In genomic region chr14:33477752-33478151, GRCh38 we compare ENCODE assay signal across 1 cellular context.
TF ChIP-seq lines count a peak whose summit lies in the region.

No MANE protein-coding gene starts in this region.

TF ChIP-seq in WTC11, 78 proteins besides CTCF, POLR2A, EP300 and RAD21 (continued from another document):
- TF ChIP-seq, protein P1, sequence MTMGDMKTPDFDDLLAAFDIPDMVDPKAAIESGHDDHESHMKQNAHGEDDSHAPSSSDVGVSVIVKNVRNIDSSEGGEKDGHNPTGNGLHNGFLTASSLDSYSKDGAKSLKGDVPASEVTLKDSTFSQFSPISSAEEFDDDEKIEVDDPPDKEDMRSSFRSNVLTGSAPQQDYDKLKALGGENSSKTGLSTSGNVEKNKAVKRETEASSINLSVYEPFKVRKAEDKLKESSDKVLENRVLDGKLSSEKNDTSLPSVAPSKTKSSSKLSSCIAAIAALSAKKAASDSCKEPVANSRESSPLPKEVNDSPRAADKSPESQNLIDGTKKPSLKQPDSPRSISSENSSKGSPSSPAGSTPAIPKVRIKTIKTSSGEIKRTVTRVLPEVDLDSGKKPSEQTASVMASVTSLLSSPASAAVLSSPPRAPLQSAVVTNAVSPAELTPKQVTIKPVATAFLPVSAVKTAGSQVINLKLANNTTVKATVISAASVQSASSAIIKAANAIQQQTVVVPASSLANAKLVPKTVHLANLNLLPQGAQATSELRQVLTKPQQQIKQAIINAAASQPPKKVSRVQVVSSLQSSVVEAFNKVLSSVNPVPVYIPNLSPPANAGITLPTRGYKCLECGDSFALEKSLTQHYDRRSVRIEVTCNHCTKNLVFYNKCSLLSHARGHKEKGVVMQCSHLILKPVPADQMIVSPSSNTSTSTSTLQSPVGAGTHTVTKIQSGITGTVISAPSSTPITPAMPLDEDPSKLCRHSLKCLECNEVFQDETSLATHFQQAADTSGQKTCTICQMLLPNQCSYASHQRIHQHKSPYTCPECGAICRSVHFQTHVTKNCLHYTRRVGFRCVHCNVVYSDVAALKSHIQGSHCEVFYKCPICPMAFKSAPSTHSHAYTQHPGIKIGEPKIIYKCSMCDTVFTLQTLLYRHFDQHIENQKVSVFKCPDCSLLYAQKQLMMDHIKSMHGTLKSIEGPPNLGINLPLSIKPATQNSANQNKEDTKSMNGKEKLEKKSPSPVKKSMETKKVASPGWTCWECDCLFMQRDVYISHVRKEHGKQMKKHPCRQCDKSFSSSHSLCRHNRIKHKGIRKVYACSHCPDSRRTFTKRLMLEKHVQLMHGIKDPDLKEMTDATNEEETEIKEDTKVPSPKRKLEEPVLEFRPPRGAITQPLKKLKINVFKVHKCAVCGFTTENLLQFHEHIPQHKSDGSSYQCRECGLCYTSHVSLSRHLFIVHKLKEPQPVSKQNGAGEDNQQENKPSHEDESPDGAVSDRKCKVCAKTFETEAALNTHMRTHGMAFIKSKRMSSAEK (CRISPR knock-in tag; IDR thresholded peaks at IDR 0.05; ENCODE audit: borderline replicate concordance): no peak
- TF ChIP-seq FOXJ3 (CRISPR knock-in tag; IDR thresholded peaks at IDR 0.05; ENCODE audit: borderline replicate concordance) (no peak), HMGA2 (CRISPR knock-in tag; IDR thresholded peaks at IDR 0.05) (no peak), NR3C1 (CRISPR knock-in tag; conservative IDR thresholded peaks at IDR 0.05; ENCODE audit: low read depth) (no peak), ZNF219 (CRISPR knock-in tag; IDR thresholded peaks at IDR 0.05; ENCODE audit: borderline replicate concordance) (no peak)
